ENCODE assay signal across 7 cellular contexts in the genomic region with DNA sequence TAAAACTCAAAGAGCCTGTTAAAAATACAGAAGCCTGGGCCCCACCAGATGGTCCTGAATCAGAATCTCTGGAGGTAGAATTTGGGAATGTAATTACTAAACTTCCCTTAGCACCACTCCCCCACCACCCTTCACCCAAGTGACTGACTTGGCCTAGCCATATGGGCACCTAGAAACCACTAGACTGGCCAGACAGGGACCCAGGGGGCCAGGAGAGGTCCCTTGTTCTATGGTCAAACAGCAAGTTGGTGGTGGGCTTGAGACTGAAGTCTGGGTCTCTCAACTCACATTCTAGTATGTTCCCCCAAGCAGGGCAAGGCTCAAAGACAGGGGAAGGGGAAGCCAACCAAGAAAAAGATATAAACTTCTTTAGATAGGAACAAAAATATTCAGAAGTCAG.
"Had no signal": no experiment of that assay in that cellular context is flagged by ENCODE, and none has a peak within 500 bp of the region (broad histone marks: within the 10 kb centered on the region; RNA-seq: fewer than 3 reads in every experiment).

No MANE protein-coding gene starts in this region.

- ATAC-seq: HepG2 had no signal

- H3K4me3 ChIP-seq: GM23338 had no signal

- DNase-seq: H9, HCEC 1CT, HFFc6, KBM-7 had no signal

- H3K27ac ChIP-seq: HL-60 had no signal
